8 cellular contexts compared by ENCODE assay signal in the genomic region with DNA sequence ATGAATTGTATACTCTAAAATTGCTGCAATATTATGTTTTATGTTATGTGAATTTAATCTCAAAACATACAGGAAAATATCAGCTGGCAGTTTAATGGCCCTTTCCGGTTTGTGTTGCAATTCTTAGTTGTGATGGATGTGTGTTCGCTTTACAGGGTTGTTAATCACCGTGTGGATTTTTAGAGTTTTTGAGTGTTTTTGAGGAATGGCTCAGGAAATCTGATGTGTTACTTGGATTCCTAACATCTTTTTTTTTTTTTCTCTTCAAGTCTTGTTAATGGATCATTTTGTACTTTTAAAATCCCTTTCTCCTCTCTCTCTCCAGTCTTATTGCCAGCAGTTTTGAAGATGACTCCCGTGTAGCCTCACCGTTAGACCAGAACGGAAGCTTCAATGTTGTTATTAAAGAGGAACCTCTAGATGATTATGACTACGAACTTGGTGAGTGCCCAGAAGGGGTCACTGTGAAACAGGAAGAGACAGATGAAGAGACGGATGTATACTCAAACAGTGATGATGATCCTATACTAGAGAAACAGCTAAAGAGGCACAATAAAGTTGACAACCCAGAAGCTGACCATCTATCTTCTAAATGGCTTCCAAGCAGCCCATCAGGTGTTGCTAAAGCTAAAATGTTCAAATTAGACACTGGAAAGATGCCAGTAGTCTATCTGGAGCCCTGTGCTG. TPM values are rescaled to one million over a fixed set of nuclear protein-coding genes. Genes with fewer than 3 reads are reported as not detected.
DNase-seq lines count a peak whose midpoint lies in the region; ATAC-seq and TF ChIP-seq lines count a peak whose summit lies in the region.

No MANE protein-coding gene starts in this region.

- H3K36me3 ChIP-seq in breast epithelium (no peaks in the 10 kb centered on the region), ascending aorta (peaks cover 0 to 2% of the 10 kb centered on the region in 2 donors)

- H3K9me3 ChIP-seq in breast epithelium (no peaks in the 10 kb centered on the region), right cardiac atrium (ENCODE audit: control insufficient read depth, low read length) (no peaks in the 10 kb centered on the region), ascending aorta (no peaks in the 10 kb centered on the region)

- H3K27me3 Mint-ChIP-seq in MCF 10A (ENCODE audit: insufficient read depth, unreplicated experiment), result no peaks in the 10 kb centered on the region
- no peaks in the 10 kb centered on the region for H3K27me3 Mint-ChIP-seq in activated T-cell treated with anti-CD3 and anti-CD28 coated beads, Interleukin-2, amount 50 U/mL, for 72 hours (ENCODE audit: low read depth)

- DNase-seq in MCF 10A (ENCODE audit: unreplicated experiment), result peak; percentile 55
- DNase-seq in breast epithelium (ENCODE audit: low spot score in 2 of 2), result no peak
- peak; percentile 9 for DNase-seq in NCI-H69 (lab: John Stamatoyannopoulos, UW)
- peak; percentile 59 to 64 for DNase-seq in activated T-cell treated with anti-CD3 and anti-CD28 coated beads, Interleukin-2, amount 50 U/mL, for 72 hours
- no peak for DNase-seq in right cardiac atrium
- peak; percentile 3 to 10 for DNase-seq in stimulated activated CD8-positive, alpha-beta memory T cell treated with anti-CD3 and anti-CD28 coated beads, Interleukin-4, amount 100 ng/mL, for 4 hours (ENCODE audit: low read depth in 2 of 2, low spot score in 1 of 2)
- DNase-seq in ascending aorta (ENCODE audit: low spot score in 2 of 2), result no peak

- no TSS peak for BruUV-seq in MCF 10A (replicated peaks; lab: Mats Ljungman, UMichigan)

- TF ChIP-seq POLR2A in breast epithelium (IDR thresholded peaks at IDR 0.05), result no peak

- 49% methylated on average over 8 of the region's 8 CpGs for WGBS in right cardiac atrium

- TF ChIP-seq CTCF in MCF 10A (IDR thresholded peaks at IDR 0.05; ENCODE audit: unreplicated experiment) (no peak), breast epithelium (IDR thresholded peaks at IDR 0.05) (no peak), ascending aorta (IDR thresholded peaks at IDR 0.05) (no peak)

- no peak overlapping the region for H3K4me3 ChIP-seq in breast epithelium
- H3K4me3 ChIP-seq in right cardiac atrium (ENCODE audit: low read length), result no peak overlapping the region
- H3K4me3 ChIP-seq in ascending aorta, result no peak overlapping the region

- H3K4me3 Mint-ChIP-seq in MCF 10A (ENCODE audit: unreplicated experiment), result no peak overlapping the region
- peak overlapping the region; percentile 49 to 65 for H3K4me3 Mint-ChIP-seq in activated T-cell treated with anti-CD3 and anti-CD28 coated beads, Interleukin-2, amount 50 U/mL, for 72 hours

- H3K27ac Mint-ChIP-seq in MCF 10A (ENCODE audit: low read depth, unreplicated experiment), result no peak overlapping the region
- peak overlapping the region; percentile 76 for H3K27ac Mint-ChIP-seq in activated T-cell treated with anti-CD3 and anti-CD28 coated beads, Interleukin-2, amount 50 U/mL, for 72 hours

- H3K9me3 Mint-ChIP-seq in MCF 10A (ENCODE audit: unreplicated experiment), result no peaks in the 10 kb centered on the region
- no peaks in the 10 kb centered on the region for H3K9me3 Mint-ChIP-seq in activated T-cell treated with anti-CD3 and anti-CD28 coated beads, Interleukin-2, amount 50 U/mL, for 72 hours

- intact Hi-C loops in MCF 10A (cut with micrococcal nuclease) (loop anchor here (1.0 kb wide), 1 partner anchor 115 kb away; no protein-coding TSS in a partner anchor), breast epithelium (cut with DNase I; ENCODE audit: low total_unique reads) (no loop called here), right cardiac atrium (cut with DNase I) (no loop called here), ascending aorta (cut with DNase I) (no loop called here)

- CTCF ChIA-PET in MCF 10A (lab: Yijun Ruan, JAX), result interaction anchor here (0.6 to 1.6 kb wide), 8 partner anchors 9 to 229 kb away, joined by 3 to 9 read pairs (median 4); no protein-coding TSS in a partner anchor

- peak; percentile 75 for ATAC-seq in HG02588 (IDR thresholded peaks at IDR 0.05; ENCODE audit: unreplicated experiment)
- peak; percentile 96 to 99 for ATAC-seq in activated T-cell treated with anti-CD3 and anti-CD28 coated beads, Interleukin-2, amount 50 U/mL, for 72 hours (replicated peaks in 1 of 2)
- ATAC-seq in right cardiac atrium, result peak; percentile 59 to 60

- no peaks in the 10 kb centered on the region for H3K27me3 ChIP-seq in breast epithelium
- no peaks in the 10 kb centered on the region for H3K27me3 ChIP-seq in right cardiac atrium (ENCODE audit: control insufficient read depth, insufficient read depth)
- H3K27me3 ChIP-seq in ascending aorta, result no peaks in the 10 kb centered on the region

- peaks cover 13% of the 10 kb centered on the region for H3K36me3 Mint-ChIP-seq in MCF 10A (ENCODE audit: insufficient read depth, unreplicated experiment)
- H3K36me3 Mint-ChIP-seq in activated T-cell treated with anti-CD3 and anti-CD28 coated beads, Interleukin-2, amount 50 U/mL, for 72 hours (ENCODE audit: insufficient read depth in 2 of 2), result peaks cover 2 to 9% of the 10 kb centered on the region in 2 donors

- no peaks in the 10 kb centered on the region for H3K4me1 ChIP-seq in breast epithelium
- peaks cover 1% of the 10 kb centered on the region for H3K4me1 ChIP-seq in right cardiac atrium (ENCODE audit: control insufficient read depth, insufficient read depth, low read length)
- peaks cover 0 to 2% of the 10 kb centered on the region in 2 donors for H3K4me1 ChIP-seq in ascending aorta

- POLR2A ChIA-PET in MCF 10A (lab: Yijun Ruan, JAX), result interaction anchor here (0.6 to 1.2 kb wide), 3 partner anchors 48 to 114 kb away, joined by 3 to 4 read pairs (median 3); no protein-coding TSS in a partner anchor

- peaks cover 14% of the 10 kb centered on the region for H3K4me1 Mint-ChIP-seq in MCF 10A (ENCODE audit: insufficient read depth, unreplicated experiment)
- H3K4me1 Mint-ChIP-seq in activated T-cell treated with anti-CD3 and anti-CD28 coated beads, Interleukin-2, amount 50 U/mL, for 72 hours (ENCODE audit: low read depth), result peaks cover 48% of the 10 kb centered on the region

- H3K27ac ChIP-seq in breast epithelium (no peak overlapping the region), right cardiac atrium (ENCODE audit: low read length) (no peak overlapping the region), ascending aorta (no peak overlapping the region)

RNA-seq across cellular contexts. Expression of a gene that starts 35.7 kb away (rescaled TPM):
- total RNA-seq in MCF 10A (2022), result 15.9 and 17.5 TPM in 2 replicates
- total RNA-seq in breast epithelium, result 10 to 100 TPM; 37.8 to 70.2 (median 65.9) TPM
- total RNA-seq in activated T-cell treated with anti-CD3 and anti-CD28 coated beads, Interleukin-2, amount 50 U/mL, for 72 hours, result 10 to 100 TPM; 35.6 to 37.5 TPM
- 10 to 100 TPM; 33.6 to 39.2 (median 36.6) TPM for total RNA-seq in right cardiac atrium
- polyA plus RNA-seq in right cardiac atrium, result 4.2 TPM
- 25.3 TPM for total RNA-seq in ascending aorta

Comparison
In these comparisons a context has a peak if more than half of its experiments do, and no peak if none do; other contexts are left out.
1. DNase-seq: peak in MCF 10A (single experiment), NCI-H69 (single experiment), activated T-cell treated with anti-CD3 and anti-CD28 coated beads, Interleukin-2, amount 50 U/mL, for 72 hours (2 of 2) and stimulated activated CD8-positive, alpha-beta memory T cell treated with anti-CD3 and anti-CD28 coated beads, Interleukin-4, amount 100 ng/mL, for 4 hours (2 of 2); none in breast epithelium (0 of 2), right cardiac atrium (0 of 3) and ascending aorta (0 of 2).
2. Peak in every context shown above with its lines, with median percentiles within 50 percentile points of each other: ATAC-seq.